In the genomic region with DNA sequence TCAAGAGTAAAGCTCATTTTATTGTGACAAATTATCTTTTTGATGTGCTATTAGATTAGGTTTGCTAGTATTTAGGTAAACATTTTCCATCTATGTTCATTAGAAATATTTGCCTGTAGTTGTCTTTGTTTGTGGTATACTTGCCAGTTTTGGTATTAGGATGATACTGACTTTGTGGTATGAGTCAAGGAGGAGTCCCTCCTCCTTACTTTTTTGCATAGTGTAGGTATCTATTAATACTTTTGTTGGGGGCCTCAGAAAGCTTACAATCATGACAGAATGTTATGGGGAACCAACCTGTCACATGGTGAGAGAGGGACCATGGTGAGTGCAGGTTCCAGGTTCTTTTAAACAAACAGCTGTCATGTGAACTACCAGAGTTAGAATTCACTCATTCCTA, we compare ENCODE assay signal across 31 cellular contexts.
"Had no signal": no experiment of that assay in that cellular context is flagged by ENCODE, and none has a peak within 500 bp of the region (broad histone marks: within the 10 kb centered on the region; RNA-seq: fewer than 3 reads in every experiment).

No MANE protein-coding gene starts in this region.

- H3K9me3 ChIP-seq: adrenal gland, body of pancreas, breast epithelium had no signal

- H3K4me1 ChIP-seq: adrenal gland, body of pancreas, breast epithelium had no signal

- H3K27me3 Mint-ChIP-seq: activated B cell treated with CpG ODN at 0.5 μM for 24 hours; activated CD4-positive, alpha-beta memory T cell treated with anti-CD3 and anti-CD28 coated beads, Interleukin-2, amount 10 ng/mL, durations not matched to agents 7 days and 5 days; activated CD4-positive, alpha-beta T cell treated with anti-CD3 and anti-CD28 coated beads for 36 hours; activated CD4-positive, alpha-beta T cell treated with anti-CD3 and anti-CD28 coated beads, Interleukin-2, amount 10 ng/mL, durations not matched to agents 7 days and 5 days; activated CD8-positive, alpha-beta memory T cell treated with anti-CD3 and anti-CD28 coated beads, Interleukin-2, amount 10 ng/mL, durations not matched to agents 7 days and 5 days; activated naive CD8-positive, alpha-beta T cell treated with anti-CD3 and anti-CD28 coated beads for 36 hours; activated T-cell treated with anti-CD3 and anti-CD28 coated beads, Interleukin-2, amount 50 U/mL, for 24 hours had no signal

- DNase-seq: activated B cell treated with CpG ODN at 0.5 μM for 24 hours; activated CD4-positive, alpha-beta memory T cell treated with anti-CD3 and anti-CD28 coated beads, Interleukin-2, amount 10 ng/mL, durations not matched to agents 7 days and 5 days; activated CD4-positive, alpha-beta T cell treated with anti-CD3 and anti-CD28 coated beads for 36 hours; activated CD4-positive, alpha-beta T cell treated with anti-CD3 and anti-CD28 coated beads for 48 hours; activated CD4-positive, alpha-beta T cell treated with anti-CD3 and anti-CD28 coated beads, Interleukin-2, amount 10 ng/mL, durations not matched to agents 7 days and 5 days; activated CD4-positive, alpha-beta T cell treated with anti-CD3 and anti-CD28 coated beads, Interleukin-2, amount 50 U/mL, for 48 hours; activated CD4-positive, CD25-positive, alpha-beta regulatory T cell treated with anti-CD3 and anti-CD28 coated beads, Interleukin-2, amount 50 U/mL, for 72 hours; activated CD8-positive, alpha-beta memory T cell treated with anti-CD3 and anti-CD28 coated beads for 24 hours; activated CD8-positive, alpha-beta memory T cell treated with anti-CD3 and anti-CD28 coated beads, Interleukin-2, amount 10 ng/mL, durations not matched to agents 7 days and 5 days; activated CD8-positive, alpha-beta memory T cell treated with anti-CD3 and anti-CD28 coated beads, Interleukin-2, amount 50 U/mL, for 48 hours; activated CD8-positive, alpha-beta T cell treated with anti-CD3 and anti-CD28 coated beads, Interleukin-2, amount 10 ng/mL, durations not matched to agents 7 days and 5 days; activated effector memory CD4-positive, alpha-beta T cell treated with Interleukin-2 at 50 U/mL for 16 hours; activated gamma-delta T cell; activated naive CD4-positive, alpha-beta T cell treated with anti-CD3 and anti-CD28 coated beads, Interleukin-2, amount 50 U/mL, for 16 hours; activated naive CD4-positive, alpha-beta T cell treated with Interleukin-2 at 50 U/mL for 16 hours; activated naive CD8-positive, alpha-beta T cell treated with anti-CD3 and anti-CD28 coated beads for 36 hours; activated T-cell treated with anti-CD3 and anti-CD28 coated beads, Interleukin-2, amount 50 U/mL, for 24 hours; activated T-cell treated with anti-CD3 and anti-CD28 coated beads, Interleukin-2, amount 50 U/mL, for 48 hours; adrenal gland; amniotic stem cell; aorta; body of pancreas; brain microvascular endothelial cell; central memory CD4-positive, alpha-beta T cell; T-helper 2 cell; T-helper 9 cell had no signal

- H3K4me3 Mint-ChIP-seq: activated B cell treated with CpG ODN at 0.5 μM for 24 hours; activated CD4-positive, alpha-beta memory T cell treated with anti-CD3 and anti-CD28 coated beads, Interleukin-2, amount 10 ng/mL, durations not matched to agents 7 days and 5 days; activated CD4-positive, alpha-beta T cell treated with anti-CD3 and anti-CD28 coated beads for 36 hours; activated CD4-positive, alpha-beta T cell treated with anti-CD3 and anti-CD28 coated beads, Interleukin-2, amount 10 ng/mL, durations not matched to agents 7 days and 5 days; activated CD8-positive, alpha-beta memory T cell treated with anti-CD3 and anti-CD28 coated beads, Interleukin-2, amount 10 ng/mL, durations not matched to agents 7 days and 5 days; activated CD8-positive, alpha-beta T cell treated with anti-CD3 and anti-CD28 coated beads, Interleukin-2, amount 10 ng/mL, durations not matched to agents 7 days and 5 days; activated naive CD8-positive, alpha-beta T cell treated with anti-CD3 and anti-CD28 coated beads for 36 hours; activated T-cell treated with anti-CD3 and anti-CD28 coated beads, Interleukin-2, amount 50 U/mL, for 24 hours; T-helper 2 cell treated with Interferon-gamma antibody and Interleukin-4, amounts not matched to agents 5 μg/mL and 100 μg/mL, for 36 hours had no signal

- H3K27ac Mint-ChIP-seq: activated B cell treated with CpG ODN at 0.5 μM for 24 hours; activated CD4-positive, alpha-beta memory T cell treated with anti-CD3 and anti-CD28 coated beads, Interleukin-2, amount 10 ng/mL, durations not matched to agents 7 days and 5 days; activated CD4-positive, alpha-beta T cell treated with anti-CD3 and anti-CD28 coated beads for 36 hours; activated CD4-positive, alpha-beta T cell treated with anti-CD3 and anti-CD28 coated beads, Interleukin-2, amount 10 ng/mL, durations not matched to agents 7 days and 5 days; activated CD8-positive, alpha-beta memory T cell treated with anti-CD3 and anti-CD28 coated beads, Interleukin-2, amount 10 ng/mL, durations not matched to agents 7 days and 5 days; activated CD8-positive, alpha-beta T cell treated with anti-CD3 and anti-CD28 coated beads, Interleukin-2, amount 10 ng/mL, durations not matched to agents 7 days and 5 days; activated naive CD4-positive, alpha-beta T cell treated with anti-CD3 and anti-CD28 coated beads, Interleukin-2, amount 50 U/mL, for 72 hours; activated naive CD8-positive, alpha-beta T cell treated with anti-CD3 and anti-CD28 coated beads for 36 hours; activated T-cell treated with anti-CD3 and anti-CD28 coated beads, Interleukin-2, amount 50 U/mL, for 24 hours; activated T-helper 2 cell treated with anti-CD3 and anti-CD28 coated beads, Interferon-gamma antibody, Interleukin-2, Interleukin-4, amounts not matched to agents 10 μg/mL and 5 μg/mL and 100 μg/mL, durations not matched to agents 14 hours and 24 hours and 36 hours; T-helper 2 cell treated with Interferon-gamma antibody and Interleukin-4, amounts not matched to agents 5 μg/mL and 100 μg/mL, for 36 hours had no signal

- H3K27ac ChIP-seq: adrenal gland, body of pancreas, brain microvascular endothelial cell, breast epithelium, VCaP had no signal

- ATAC-seq: activated CD4-positive, alpha-beta T cell treated with anti-CD3 and anti-CD28 coated beads for 36 hours; activated CD8-positive, alpha-beta memory T cell treated with anti-CD3 and anti-CD28 coated beads, Interleukin-2, amount 10 ng/mL, durations not matched to agents 7 days and 5 days; activated CD8-positive, alpha-beta T cell treated with anti-CD3 and anti-CD28 coated beads, Interleukin-2, amount 10 ng/mL, durations not matched to agents 7 days and 5 days; activated naive CD4-positive, alpha-beta T cell treated with anti-CD3 and anti-CD28 coated beads, Interleukin-2, amount 50 U/mL, for 72 hours; body of pancreas had no signal

- H3K4me1 Mint-ChIP-seq: activated B cell treated with CpG ODN at 0.5 μM for 24 hours; activated CD4-positive, alpha-beta memory T cell treated with anti-CD3 and anti-CD28 coated beads, Interleukin-2, amount 10 ng/mL, durations not matched to agents 7 days and 5 days; activated CD4-positive, alpha-beta T cell treated with anti-CD3 and anti-CD28 coated beads for 36 hours; activated CD4-positive, alpha-beta T cell treated with anti-CD3 and anti-CD28 coated beads, Interleukin-2, amount 10 ng/mL, durations not matched to agents 7 days and 5 days; activated CD8-positive, alpha-beta memory T cell treated with anti-CD3 and anti-CD28 coated beads, Interleukin-2, amount 10 ng/mL, durations not matched to agents 7 days and 5 days; activated naive CD8-positive, alpha-beta T cell treated with anti-CD3 and anti-CD28 coated beads for 36 hours had no signal

- H3K27me3 ChIP-seq: adrenal gland, body of pancreas, brain microvascular endothelial cell, breast epithelium had no signal

- H3K9me3 Mint-ChIP-seq: activated CD4-positive, alpha-beta memory T cell treated with anti-CD3 and anti-CD28 coated beads, Interleukin-2, amount 10 ng/mL, durations not matched to agents 7 days and 5 days; activated naive CD8-positive, alpha-beta T cell treated with anti-CD3 and anti-CD28 coated beads for 36 hours had no signal

- H3K36me3 Mint-ChIP-seq: activated CD8-positive, alpha-beta memory T cell treated with anti-CD3 and anti-CD28 coated beads, Interleukin-2, amount 10 ng/mL, durations not matched to agents 7 days and 5 days; activated naive CD4-positive, alpha-beta T cell treated with anti-CD3 and anti-CD28 coated beads, Interleukin-2, amount 50 U/mL, for 72 hours; activated naive CD8-positive, alpha-beta T cell treated with anti-CD3 and anti-CD28 coated beads for 36 hours had no signal
